In the genomic region with DNA sequence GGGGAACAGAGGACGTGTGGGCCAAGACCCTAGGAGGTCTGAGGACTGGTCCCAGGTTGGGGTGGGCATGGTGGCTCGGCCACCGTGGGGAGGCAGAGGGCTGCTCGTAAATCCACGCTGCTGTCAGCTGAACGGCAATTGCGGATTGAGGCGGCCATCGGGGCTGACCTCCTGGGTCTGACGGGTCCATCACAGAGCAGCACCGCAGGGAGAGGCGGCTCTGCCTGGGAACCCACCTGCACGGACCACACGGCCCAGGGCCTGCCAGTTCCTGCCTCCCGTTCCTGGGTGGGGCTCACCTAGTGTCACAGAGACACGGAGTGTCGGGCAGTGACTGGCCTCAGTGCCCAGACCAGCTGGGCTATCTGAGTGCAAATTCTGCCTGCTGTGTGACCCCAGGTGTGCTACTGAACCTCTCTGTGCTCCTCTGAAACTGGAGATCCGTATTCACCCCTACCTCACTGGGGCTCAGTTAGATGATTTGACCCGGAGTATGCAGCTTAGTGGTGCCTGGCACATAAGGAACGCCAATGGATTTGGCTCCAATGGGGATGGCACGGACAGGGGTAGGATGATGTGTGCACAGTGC, we compare ENCODE assay signal across 2 cellular contexts.
A peak's percentile ranks its signal among the peaks of the same experiment; 100 is the strongest.
TF ChIP-seq lines count a peak whose summit lies in the region.

No MANE protein-coding gene starts in this region.

TF ChIP-seq in HCT116, 20 proteins besides CTCF, POLR2A, EP300 and RAD21:
- no peak for TF ChIP-seq CBX3 (IDR thresholded peaks at IDR 0.05; ENCODE audit: low read depth)
- TF ChIP-seq EZH2phosphoT487 (IDR thresholded peaks at IDR 0.05; ENCODE audit: borderline replicate concordance) = no peak
- TF ChIP-seq FOSL1 (IDR thresholded peaks at IDR 0.05; ENCODE audit: low read depth) = no peak
- TF ChIP-seq, protein P1, sequence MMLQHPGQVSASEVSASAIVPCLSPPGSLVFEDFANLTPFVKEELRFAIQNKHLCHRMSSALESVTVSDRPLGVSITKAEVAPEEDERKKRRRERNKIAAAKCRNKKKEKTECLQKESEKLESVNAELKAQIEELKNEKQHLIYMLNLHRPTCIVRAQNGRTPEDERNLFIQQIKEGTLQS (IDR thresholded peaks at IDR 0.05) = no peak
- TF ChIP-seq EGR1 (IDR thresholded peaks at IDR 0.05; ENCODE audit: low read depth) = no peak
TF ChIP-seq in HCT116: peak in this region for 0.

TF ChIP-seq in H1, 55 proteins besides CTCF, POLR2A, EP300 and RAD21:
- TF ChIP-seq TBP (IDR thresholded peaks at IDR 0.05; ENCODE audit: low read depth, low read length) = no peak
- no peak for TF ChIP-seq SP2 (IDR thresholded peaks at IDR 0.05; ENCODE audit: low read length)
- TF ChIP-seq CTBP2 (IDR thresholded peaks at IDR 0.05; ENCODE audit: borderline replicate concordance, insufficient read depth, insufficient read length, low read length) = no peak
- TF ChIP-seq KDM1A (IDR thresholded peaks at IDR 0.05; ENCODE audit: borderline replicate concordance, low read length) = peak; percentile 74; the same call in 1 of the 2 replicates
